Comparison of ENCODE assay signal across 22 cellular contexts in the genomic region with DNA sequence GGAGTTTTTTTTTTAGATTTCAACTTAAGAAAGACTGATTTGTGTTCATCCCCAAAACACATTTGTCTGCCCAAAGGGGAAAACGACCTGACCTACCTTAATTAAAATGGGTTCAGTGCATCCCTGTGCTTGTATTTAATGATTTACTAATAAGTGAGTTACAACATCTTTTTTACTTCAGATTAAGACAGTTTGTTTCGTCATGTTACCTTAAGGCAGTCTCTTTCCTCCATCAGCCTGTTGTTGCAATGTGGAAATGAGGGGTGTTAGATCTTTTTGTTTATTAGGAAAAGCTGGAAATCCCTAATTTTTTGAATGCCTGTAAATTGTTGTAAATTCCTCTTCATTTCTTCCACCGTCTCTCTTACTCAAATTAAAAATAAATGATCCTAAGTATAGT.
A peak's percentile ranks its signal among the peaks of the same experiment; 100 is the strongest.
DNase-seq lines count a peak whose midpoint lies in the region; ATAC-seq and TF ChIP-seq lines count a peak whose summit lies in the region.
"Had no signal": no experiment of that assay in that cellular context is flagged by ENCODE, and none has a peak within 500 bp of the region (broad histone marks: within the 10 kb centered on the region; RNA-seq: fewer than 3 reads in every experiment).

No MANE protein-coding gene starts in this region.

- H3K4me1 Mint-ChIP-seq in GM23338 = peaks cover 32% of the 10 kb centered on the region
- peaks cover 5% of the 10 kb centered on the region for H3K4me1 Mint-ChIP-seq in CD4-positive, alpha-beta T cell (ENCODE audit: low read depth)

- no peaks in the 10 kb centered on the region for H3K27me3 ChIP-seq in A673 (replicated peaks; ENCODE audit: insufficient read depth, low read depth, low read length, poor library complexity)
- H3K27me3 ChIP-seq in GM23338 (ENCODE audit: insufficient read depth) = no peaks in the 10 kb centered on the region
- no peaks in the 10 kb centered on the region for H3K27me3 ChIP-seq in CD4-positive, alpha-beta T cell (ENCODE audit: control insufficient read depth, insufficient read depth, low read length)
- H3K27me3 ChIP-seq in esophagus squamous epithelium = no peaks in the 10 kb centered on the region
- H3K27me3 ChIP-seq: BLaER1 had no signal

- H3K4me3 ChIP-seq in A673 (ENCODE audit: low read depth, low read length, poor library complexity, severe bottlenecking) (no peak overlapping the region), GM23338 (no peak overlapping the region), fibroblast of villous mesenchyme (ENCODE audit: low read depth, low read length) (no peak overlapping the region), esophagus squamous epithelium (no peak overlapping the region)
- H3K4me3 ChIP-seq: BLaER1, GM12878, HAP-1, K562, PC-9 had no signal

- DNase-seq in A673 (ENCODE audit: low spot score) (no peak), GM23338 (ENCODE audit: low spot score) (no peak), fibroblast of villous mesenchyme (ENCODE audit: low read depth) (peak; percentile 51), renal cortical epithelial cell (ENCODE audit: low read depth) (peak; percentile 81), esophagus squamous epithelium (lab: John Stamatoyannopoulos, UW) (no peak)
- no peak for DNase-seq in CD4-positive, alpha-beta T cell
- no peak for DNase-seq in activated CD8-positive, alpha-beta memory T cell treated with anti-CD3 and anti-CD28 coated beads for 24 hours
- DNase-seq: CD8-positive, alpha-beta T cell; DND-41; NCI-H1092; NCI-H1436 treated with DMSO at 0.1 percent for 48 hours; NCI-H1930; NCI-H2227 treated with DMSO at 0.1 percent for 48 hours; NCI-H510A; PC-9; RPMI8226; SHP77; SK-N-SH had no signal

- TF ChIP-seq POLR2A in esophagus squamous epithelium (IDR thresholded peaks at IDR 0.05) = no peak

- H3K79me2 ChIP-seq in GM23338 (replicated peaks; ENCODE audit: insufficient read depth) = no peaks in the 10 kb centered on the region

- H2AFZ ChIP-seq in GM23338 = no peak overlapping the region
- H2AFZ ChIP-seq: PC-9 had no signal

- TF ChIP-seq CTCF in A673 (conservative IDR thresholded peaks at IDR 0.05; ENCODE audit: low read depth, low read length) (no peak), GM23338 (conservative IDR thresholded peaks at IDR 0.05; ENCODE audit: low read depth in 2 of 2) (no peak), fibroblast of villous mesenchyme (IDR thresholded peaks at IDR 0.05; ENCODE audit: insufficient read depth, low read depth, low read length) (no peak), esophagus squamous epithelium (IDR thresholded peaks at IDR 0.05) (no peak)
- no peak for TF ChIP-seq CTCF in CD4-positive, alpha-beta T cell (IDR thresholded peaks at IDR 0.05)

- CTCF ChIA-PET in A673 (lab: Charles Lee) = no interaction called here
- CTCF ChIA-PET in CD4-positive, alpha-beta T cell (lab: Charles Lee) = no interaction called here

- no TSS peak for BruUV-seq in A673 (replicated peaks; lab: Mats Ljungman, UMichigan)

- H3K36me3 ChIP-seq in A673 (ENCODE audit: insufficient read depth, low read length, poor library complexity, severe bottlenecking) (no peaks in the 10 kb centered on the region), GM23338 (ENCODE audit: insufficient read depth) (no peaks in the 10 kb centered on the region), esophagus squamous epithelium (no peaks in the 10 kb centered on the region)
- H3K36me3 ChIP-seq: BLaER1, HAP-1 had no signal

- H3K4me3 Mint-ChIP-seq in GM23338 = no peak overlapping the region
- no peak overlapping the region for H3K4me3 Mint-ChIP-seq in CD4-positive, alpha-beta T cell
- H3K4me3 Mint-ChIP-seq: CD8-positive, alpha-beta T cell had no signal

- no peaks in the 10 kb centered on the region for H3K9me2 ChIP-seq in GM23338 (ENCODE audit: insufficient read depth)
- H3K9me2 ChIP-seq: SK-N-SH had no signal

- H3K27ac Mint-ChIP-seq in GM23338 = no peak overlapping the region
- no peak overlapping the region for H3K27ac Mint-ChIP-seq in CD4-positive, alpha-beta T cell
- H3K27ac Mint-ChIP-seq: CD8-positive, alpha-beta T cell had no signal

- no peaks in the 10 kb centered on the region for H3K36me3 Mint-ChIP-seq in GM23338 (ENCODE audit: low read depth)
- H3K36me3 Mint-ChIP-seq in CD4-positive, alpha-beta T cell (ENCODE audit: low read depth) = peaks cover 23% of the 10 kb centered on the region

- no peaks in the 10 kb centered on the region for H3K9me3 Mint-ChIP-seq in GM23338
- H3K9me3 Mint-ChIP-seq in CD4-positive, alpha-beta T cell = no peaks in the 10 kb centered on the region
- H3K9me3 Mint-ChIP-seq: CD8-positive, alpha-beta T cell had no signal

- POLR2A ChIA-PET in A673 (lab: Charles Lee; ENCODE audit: low non-redundant PET) = no interaction called here
- POLR2A ChIA-PET in CD4-positive, alpha-beta T cell (lab: Charles Lee) = no interaction called here

- no peak overlapping the region for H3K4me2 ChIP-seq in GM23338
- H3K4me2 ChIP-seq: BLaER1, SK-N-SH had no signal

- H3K4me1 ChIP-seq in A673 (ENCODE audit: insufficient read depth, low read length, poor library complexity, severe bottlenecking) (peaks cover 44% of the 10 kb centered on the region), GM23338 (ENCODE audit: insufficient read depth) (peaks cover 6% of the 10 kb centered on the region; the same call in 1 of the 2 replicates), esophagus squamous epithelium (peaks cover 0 to 11% (median 0%) of the 10 kb centered on the region in 3 donors)

- H3K9me3 ChIP-seq in A673 (ENCODE audit: low read depth, low read length, poor library complexity, severe bottlenecking) = no peaks in the 10 kb centered on the region
- H3K9me3 ChIP-seq in CD4-positive, alpha-beta T cell (ENCODE audit: control insufficient read depth, low read length) = no peaks in the 10 kb centered on the region
- H3K9me3 ChIP-seq in esophagus squamous epithelium = no peaks in the 10 kb centered on the region
- H3K9me3 ChIP-seq: BLaER1, HAP-1, SK-N-SH had no signal

- H3F3A ChIP-seq in GM23338 (replicated peaks; ENCODE audit: low read depth) = no peaks in the 10 kb centered on the region

- 56 to 69% methylated on average over 3 of the region's 3 CpGs for WGBS in esophagus squamous epithelium, 2 donors

- no peak for ATAC-seq in GM23338
- no peak for ATAC-seq in CD4-positive, alpha-beta T cell (ENCODE audit: poor library complexity)
- ATAC-seq: CD8-positive, alpha-beta T cell; GM12878; K562 had no signal

- no peaks in the 10 kb centered on the region for H4K20me1 ChIP-seq in GM23338 (replicated peaks; ENCODE audit: insufficient read depth)

- intact Hi-C loops in A673 (cut with micrococcal nuclease; ENCODE audit: unreplicated experiment) (loop anchor here (10.0 kb wide), 3 partner anchors 58 to 532 kb away; no protein-coding TSS in a partner anchor), esophagus squamous epithelium (cut with DNase I) (no loop called here)
- intact Hi-C loops in CD4-positive, alpha-beta T cell (cut with DNase I, micrococcal nuclease) = no loop called here

- H3K27ac ChIP-seq in A673 (ENCODE audit: low read depth, low read length, poor library complexity, severe bottlenecking) = peak overlapping the region; percentile 88
- H3K27ac ChIP-seq in GM23338 (ENCODE audit: low read depth) = peak overlapping the region; percentile 74; the same call in 1 of the 2 replicates
- H3K27ac ChIP-seq in CD4-positive, alpha-beta T cell (ENCODE audit: low read depth, low read length) = no peak overlapping the region
- no peak overlapping the region for H3K27ac ChIP-seq in esophagus squamous epithelium
- H3K27ac ChIP-seq: BLaER1, PC-9 had no signal

- peaks cover 3% of the 10 kb centered on the region for H3K27me3 Mint-ChIP-seq in GM23338 (ENCODE audit: insufficient read depth, low read depth, poor library complexity)
- no peaks in the 10 kb centered on the region for H3K27me3 Mint-ChIP-seq in CD4-positive, alpha-beta T cell

TF ChIP-seq in GM23338, 12 proteins besides CTCF, POLR2A, EP300 and RAD21 (continues in another document):
- TF ChIP-seq POLR2AphosphoS5 (IDR thresholded peaks at IDR 0.05; ENCODE audit: low read depth) (no peak), JUNB (IDR thresholded peaks at IDR 0.05; ENCODE audit: unreplicated experiment) (no peak), STAT1 (IDR thresholded peaks at IDR 0.05; ENCODE audit: unreplicated experiment) (no peak), ZNF114 (CRISPR knock-in tag; IDR thresholded peaks at IDR 0.05) (no peak), EZH2phosphoT487 (IDR thresholded peaks at IDR 0.05; ENCODE audit: unreplicated experiment) (no peak), ZNF331 (CRISPR knock-in tag; IDR thresholded peaks at IDR 0.05; ENCODE audit: low read depth) (no peak)
- TF ChIP-seq, protein P1, sequence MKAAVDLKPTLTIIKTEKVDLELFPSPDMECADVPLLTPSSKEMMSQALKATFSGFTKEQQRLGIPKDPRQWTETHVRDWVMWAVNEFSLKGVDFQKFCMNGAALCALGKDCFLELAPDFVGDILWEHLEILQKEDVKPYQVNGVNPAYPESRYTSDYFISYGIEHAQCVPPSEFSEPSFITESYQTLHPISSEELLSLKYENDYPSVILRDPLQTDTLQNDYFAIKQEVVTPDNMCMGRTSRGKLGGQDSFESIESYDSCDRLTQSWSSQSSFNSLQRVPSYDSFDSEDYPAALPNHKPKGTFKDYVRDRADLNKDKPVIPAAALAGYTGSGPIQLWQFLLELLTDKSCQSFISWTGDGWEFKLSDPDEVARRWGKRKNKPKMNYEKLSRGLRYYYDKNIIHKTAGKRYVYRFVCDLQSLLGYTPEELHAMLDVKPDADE (IDR thresholded peaks at IDR 0.05) = no peak

Comparison
In these comparisons a context has a peak if more than half of its experiments do, and no peak if none do; other contexts are left out.
1. DNase-seq: peak in fibroblast of villous mesenchyme (single experiment) and renal cortical epithelial cell (single experiment); none in A673 (single experiment), GM23338 (single experiment), CD4-positive, alpha-beta T cell (0 of 10), activated CD8-positive, alpha-beta memory T cell treated with anti-CD3 and anti-CD28 coated beads for 24 hours (single experiment) and esophagus squamous epithelium (single experiment).
2. H3K27ac ChIP-seq: peak in A673 (single experiment) and GM23338 (single experiment); none in CD4-positive, alpha-beta T cell (single experiment) and esophagus squamous epithelium (0 of 4).